16 cellular contexts compared by ENCODE assay signal in the genomic region with DNA sequence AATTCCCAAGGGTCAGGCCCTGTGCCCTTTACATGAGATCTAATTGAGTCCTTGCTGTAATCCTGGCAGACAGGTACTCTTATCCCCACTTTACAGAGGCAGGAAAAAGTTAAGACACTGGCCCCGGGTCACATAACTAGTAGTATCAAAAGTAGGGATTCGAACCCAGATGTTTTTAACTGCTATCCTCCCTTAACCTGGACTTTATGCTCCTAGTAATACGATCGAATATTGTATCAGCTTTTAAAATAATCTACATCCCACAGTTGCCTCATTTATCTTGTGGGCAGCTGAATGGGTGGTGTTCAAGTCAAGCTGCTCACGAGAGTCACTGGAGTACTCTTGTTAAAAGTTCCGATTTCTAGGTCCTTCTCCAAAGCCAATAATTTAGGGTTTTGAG. TPM values are rescaled to one million over a fixed set of nuclear protein-coding genes. Genes with fewer than 3 reads are reported as not detected.
DNase-seq lines count a peak whose midpoint lies in the region; ATAC-seq, FAIRE-seq and TF ChIP-seq lines count a peak whose summit lies in the region.
"Had no signal": no experiment of that assay in that cellular context is flagged by ENCODE, and none has a peak within 500 bp of the region (broad histone marks: within the 10 kb centered on the region; RNA-seq: fewer than 3 reads in every experiment).

No MANE protein-coding gene starts in this region.

- no peak for DNase-seq in GM10266 (ENCODE audit: extremely low spot score)
- no peak for DNase-seq in WTC11 (ENCODE audit: low spot score)
- no peak for DNase-seq in K562 (ENCODE audit: extremely low read depth in 1 of 4, low spot score in 3 of 4)
- no peak for DNase-seq in stimulated activated effector memory CD8-positive, alpha-beta T cell treated with anti-CD3 and anti-CD28 coated beads, Interleukin-12 subunit alpha, Interleukin-12 subunit beta, amount 100 ng/mL, for 72 hours (ENCODE audit: low spot score in 2 of 2)
- DNase-seq in neural progenitor cell (ENCODE audit: low spot score), result no peak
- DNase-seq in left ventricle myocardium superior, result no peak
- no peak for DNase-seq in effector memory CD8-positive, alpha-beta T cell
- DNase-seq: DMS 273 treated with DMSO at 0.1 percent for 48 hours, DMS153, DMS79 had no signal

- in situ Hi-C loops in K562 (cut with MboI), result loop anchor here (10.0 kb wide), 2 partner anchors 147 to 297 kb away; no protein-coding TSS in a partner anchor

- intact Hi-C loops in K562 (cut with micrococcal nuclease), result loop anchor here (1.0 kb wide), 2 partner anchors 144 to 176 kb away; no protein-coding TSS in a partner anchor
- intact Hi-C loops in left ventricle myocardium superior (cut with micrococcal nuclease), result loop anchor here (5.0 kb wide), 1 partner anchor 144 kb away; no protein-coding TSS in a partner anchor

- H3K4me2 ChIP-seq in K562 (ENCODE audit: insufficient read depth, low read length), result no peak overlapping the region
- no peak overlapping the region for H3K4me2 ChIP-seq in neural progenitor cell
- H3K4me2 ChIP-seq: A549 had no signal

- H3K9me3 Mint-ChIP-seq in WTC11, result peaks cover 21% of the 10 kb centered on the region
- H3K9me3 Mint-ChIP-seq in stimulated activated effector memory CD8-positive, alpha-beta T cell treated with anti-CD3 and anti-CD28 coated beads, Interleukin-12 subunit alpha, Interleukin-12 subunit beta, amount 100 ng/mL, for 72 hours, result no peaks in the 10 kb centered on the region
- H3K9me3 Mint-ChIP-seq in neural progenitor cell, result peaks cover 9% of the 10 kb centered on the region
- H3K9me3 Mint-ChIP-seq in effector memory CD8-positive, alpha-beta T cell, result no peaks in the 10 kb centered on the region
- H3K9me3 Mint-ChIP-seq: CD4-positive, alpha-beta T cell had no signal

- ATAC-seq in WTC11 (no peak), K562 (no peak), left ventricle myocardium superior (no peak)
- ATAC-seq in stimulated activated effector memory CD8-positive, alpha-beta T cell treated with anti-CD3 and anti-CD28 coated beads, Interleukin-12 subunit alpha, Interleukin-12 subunit beta, amount 100 ng/mL, for 72 hours, result no peak
- no peak for ATAC-seq in effector memory CD8-positive, alpha-beta T cell (replicated peaks)

- H3K27me3 Mint-ChIP-seq in WTC11 (ENCODE audit: low read depth), result peaks cover 6% of the 10 kb centered on the region
- H3K27me3 Mint-ChIP-seq in neural progenitor cell (ENCODE audit: insufficient read depth, low read depth), result peaks cover 8% of the 10 kb centered on the region
- H3K27me3 Mint-ChIP-seq in effector memory CD8-positive, alpha-beta T cell, result peaks cover 7 to 23% of the 10 kb centered on the region in 2 donors

- CTCF ChIA-PET in WTC11 (lab: Charles Lee), result interaction anchor here (0.7 to 3.1 kb wide), 42 partner anchors 8 to 303 kb away, joined by 3 to 51 read pairs (median 5); partner anchors contain the start of gene TMEM51
- CTCF ChIA-PET in K562 (lab: Yijun Ruan, JAX; ENCODE audit: low intra/inter-chr PET ratio), result interaction anchor here (0.7 to 4.1 kb wide), 5 partner anchors 79 to 373 kb away, joined by 3 to 39 read pairs (median 3); no protein-coding TSS in a partner anchor

- no peaks in the 10 kb centered on the region for H3F3A ChIP-seq in neural progenitor cell (ENCODE audit: low read depth)

- H3K4me3 Mint-ChIP-seq in WTC11 (no peak overlapping the region), neural progenitor cell (no peak overlapping the region)
- H3K4me3 Mint-ChIP-seq in stimulated activated effector memory CD8-positive, alpha-beta T cell treated with anti-CD3 and anti-CD28 coated beads, Interleukin-12 subunit alpha, Interleukin-12 subunit beta, amount 100 ng/mL, for 72 hours, result no peak overlapping the region
- H3K4me3 Mint-ChIP-seq in effector memory CD8-positive, alpha-beta T cell, result no peak overlapping the region
- H3K4me3 Mint-ChIP-seq: B cell; CD4-positive, alpha-beta T cell; CD8-positive, alpha-beta memory T cell had no signal

- FAIRE-seq in K562 (lab: Jason Lieb, UNC), result no peak
- FAIRE-seq: A549 had no signal

- H3K27me3 ChIP-seq in K562 (ENCODE audit: control insufficient read depth in 2 of 2, insufficient read depth in 2 of 2, low read length in 2 of 2), result peaks cover 4 to 38% of the 10 kb centered on the region in 2 experiments; a peak in 3 of 5 replicates
- no peaks in the 10 kb centered on the region for H3K27me3 ChIP-seq in neural progenitor cell
- H3K27me3 ChIP-seq: BLaER1 treated with 17β-estradiol and CSF1 and Interleukin-3, amounts not matched to agents 10 nM and 100 nM had no signal

- no peaks in the 10 kb centered on the region for H3K9me1 ChIP-seq in K562 (ENCODE audit: control insufficient read depth, insufficient read depth, low read length)

- no peaks in the 10 kb centered on the region for H3K9me3 ChIP-seq in K562 (replicated peaks; ENCODE audit: control insufficient read depth, insufficient read depth, low read depth, low read length)
- no peaks in the 10 kb centered on the region for H3K9me3 ChIP-seq in neural progenitor cell (ENCODE audit: low read depth)
- H3K9me3 ChIP-seq: A549 had no signal

- H3K36me3 Mint-ChIP-seq in WTC11 (peaks cover 13% of the 10 kb centered on the region), neural progenitor cell (no peaks in the 10 kb centered on the region)
- H3K36me3 Mint-ChIP-seq in stimulated activated effector memory CD8-positive, alpha-beta T cell treated with anti-CD3 and anti-CD28 coated beads, Interleukin-12 subunit alpha, Interleukin-12 subunit beta, amount 100 ng/mL, for 72 hours, result no peaks in the 10 kb centered on the region
- H3K36me3 Mint-ChIP-seq in effector memory CD8-positive, alpha-beta T cell (ENCODE audit: insufficient read depth), result no peaks in the 10 kb centered on the region
- H3K36me3 Mint-ChIP-seq: CD8-positive, alpha-beta memory T cell had no signal

- H3K9ac ChIP-seq in K562 (ENCODE audit: insufficient read depth in 1 of 2, low read depth in 2 of 2, low read length in 2 of 2) (no peak overlapping the region), neural progenitor cell (no peak overlapping the region)

- no peak overlapping the region for H3K27ac ChIP-seq in K562 (ENCODE audit: extremely low read depth, low read depth, low read length)
- no peak overlapping the region for H3K27ac ChIP-seq in neural progenitor cell
- H3K27ac ChIP-seq: BLaER1 treated with 17β-estradiol and CSF1 and Interleukin-3, amounts not matched to agents 10 nM and 100 nM; C4-2B had no signal

- POLR2A ChIA-PET in WTC11 (lab: Charles Lee), result interaction anchor here (0.7 to 1.1 kb wide), 2 partner anchors 28 to 144 kb away, joined by 3 to 4 read pairs; no protein-coding TSS in a partner anchor
- POLR2A ChIA-PET in K562 (lab: Yijun Ruan, JAX), result interaction anchor here (1.0 to 1.9 kb wide), 2 partner anchors 12 to 142 kb away, joined by 3 to 6 read pairs; no protein-coding TSS in a partner anchor

- no peak for TF ChIP-seq RAD21 in K562 (CRISPR knock-in tag; conservative IDR thresholded peaks at IDR 0.05 in 1 of 2, IDR thresholded peaks at IDR 0.05 in 1 of 2)

- 17% methylated on average over 6 of the region's 6 CpGs for WGBS in K562 (ENCODE audit: insufficient coverage, low coverage, missing lambda C conversion rate)

- H3K79me2 ChIP-seq in K562 (ENCODE audit: control insufficient read depth, insufficient read depth, low read length) (no peaks in the 10 kb centered on the region), neural progenitor cell (ENCODE audit: low read depth) (no peaks in the 10 kb centered on the region)

- TF ChIP-seq EP300 in K562 (IDR thresholded peaks at IDR 0.05; ENCODE audit: low read length), result no peak

- peaks cover 11% of the 10 kb centered on the region for H4K20me1 ChIP-seq in K562 (replicated peaks; ENCODE audit: control insufficient read depth, insufficient read depth, low read length)
- H4K20me1 ChIP-seq in neural progenitor cell (ENCODE audit: low read depth), result no peaks in the 10 kb centered on the region
- H4K20me1 ChIP-seq: BLaER1 treated with 17β-estradiol and CSF1 and Interleukin-3, amounts not matched to agents 10 nM and 100 nM had no signal

- TF ChIP-seq CTCF in GM10266 (IDR thresholded peaks at IDR 0.05; ENCODE audit: control insufficient read depth, insufficient read depth, low read depth, missing control alignments) (peak; percentile 12), WTC11 (IDR thresholded peaks at IDR 0.05) (no peak), K562 (IDR thresholded peaks at IDR 0.05 in 2 of 3, conservative IDR thresholded peaks at IDR 0.05 in 1 of 3; ENCODE audit: insufficient read depth in 2 of 3, low read depth in 1 of 3, low read length in 3 of 3) (no peak), neural progenitor cell (IDR thresholded peaks at IDR 0.05) (no peak)

- TF ChIP-seq POLR2A in K562 (conservative IDR thresholded peaks at IDR 0.05), result no peak

- H3K27ac Mint-ChIP-seq in WTC11 (peak overlapping the region; percentile 68; the same call in 1 of the 2 replicates), neural progenitor cell (no peak overlapping the region)
- peak overlapping the region; percentile 10 for H3K27ac Mint-ChIP-seq in stimulated activated effector memory CD8-positive, alpha-beta T cell treated with anti-CD3 and anti-CD28 coated beads, Interleukin-12 subunit alpha, Interleukin-12 subunit beta, amount 100 ng/mL, for 72 hours
- no peak overlapping the region for H3K27ac Mint-ChIP-seq in effector memory CD8-positive, alpha-beta T cell
- H3K27ac Mint-ChIP-seq: B cell; CD4-positive, alpha-beta T cell; CD8-positive, alpha-beta memory T cell had no signal

- H3K4me3 ChIP-seq in K562, result no peak overlapping the region
- H3K4me3 ChIP-seq in neural progenitor cell, result no peak overlapping the region
- H3K4me3 ChIP-seq: A549; BLaER1 treated with 17β-estradiol and CSF1 and Interleukin-3, amounts not matched to agents 10 nM and 100 nM had no signal

- H3K4me1 Mint-ChIP-seq in WTC11, result peaks cover 5% of the 10 kb centered on the region; the same call in 1 of the 2 replicates
- no peaks in the 10 kb centered on the region for H3K4me1 Mint-ChIP-seq in stimulated activated effector memory CD8-positive, alpha-beta T cell treated with anti-CD3 and anti-CD28 coated beads, Interleukin-12 subunit alpha, Interleukin-12 subunit beta, amount 100 ng/mL, for 72 hours
- H3K4me1 Mint-ChIP-seq in neural progenitor cell, result peaks cover 5% of the 10 kb centered on the region
- no peaks in the 10 kb centered on the region for H3K4me1 Mint-ChIP-seq in effector memory CD8-positive, alpha-beta T cell (ENCODE audit: low read depth in 2 of 2)
- H3K4me1 Mint-ChIP-seq: B cell; CD8-positive, alpha-beta memory T cell had no signal

- peaks cover 0 to 4% of the 10 kb centered on the region in 2 experiments; a peak in 1 of 5 replicates for H3K4me1 ChIP-seq in K562 (replicated peaks in 1 of 2; ENCODE audit: control insufficient read depth in 2 of 2, insufficient read depth in 2 of 2, low read length in 2 of 2)
- no peaks in the 10 kb centered on the region for H3K4me1 ChIP-seq in neural progenitor cell
- H3K4me1 ChIP-seq: A549 had no signal

- H2AFZ ChIP-seq in K562 (ENCODE audit: low read depth, low read length) (no peak overlapping the region), neural progenitor cell (replicated peaks) (no peak overlapping the region)

- no peaks in the 10 kb centered on the region for H3K36me3 ChIP-seq in K562 (ENCODE audit: control insufficient read depth, insufficient read depth, low read length)
- H3K36me3 ChIP-seq in neural progenitor cell, result no peaks in the 10 kb centered on the region
- H3K36me3 ChIP-seq: BLaER1 treated with 17β-estradiol and CSF1 and Interleukin-3, amounts not matched to agents 10 nM and 100 nM had no signal

- no TSS peak for BruUV-seq in K562 (replicated peaks; lab: Mats Ljungman, UMichigan)

RNA-seq across cellular contexts. Expression of gene TMEM51, which starts 25.5 kb away (rescaled TPM):
- total RNA-seq in WTC11 (2021) (9.2 to 10.4 TPM (median 9.4 TPM) in 3 replicates), K562 (2014; rRNA removed) (0.95 and 1.1 TPM in 2 replicates), K562 (2014; rRNA removed; fragmentation: Illumina TruSeq; extraction: Trizol) (0.16 and 0.55 TPM in 2 replicates), K562 (2015; rRNA removed; fragmentation: Illumina TruSeq; extraction: Trizol) (0.58 and 0.64 TPM in 2 replicates), K562 (2021) (0.80 and 1.0 TPM in 2 replicates), neural progenitor cell (ENCODE audit: low replicate concordance) (5.2 and 6.2 TPM in 2 replicates), left ventricle myocardium superior (4.9 TPM)
- not detected in 2 replicates for total RNA-seq in K562 (2011; cell fraction: chromatin; rRNA removed; ENCODE audit: low replicate concordance)
- total RNA-seq in K562 (2011; cell fraction: nucleolus; rRNA removed), result 0.50 and 0.53 TPM in 2 replicates
- 0.37 TPM in 1 of 2 replicates, not detected in the other for total RNA-seq in K562 (2011; cell fraction: nucleoplasm; rRNA removed)
- polyA plus RNA-seq in K562 (2011; rRNA removed) (0.13 and 0.49 TPM in 2 replicates), K562 (2014; fragmentation: Illumina TruSeq; extraction: Trizol) (0.88 and 0.94 TPM in 2 replicates), K562 (2014; fragmentation: Nextera tagmentation; extraction: Ambion mirVana) (under 1 TPM; 0.06 to 0.07 TPM), K562 (2014; rRNA removed) (0.62 and 1.4 TPM in 2 replicates)
- polyA plus RNA-seq in K562 (2011; cell fraction: cytosol; rRNA removed), result 0.33 and 0.47 TPM in 2 replicates
- polyA plus RNA-seq in K562 (2011; cell fraction: nucleus; rRNA removed), result 0.21 and 0.34 TPM in 2 replicates
- 1.5 and 1.7 TPM in 2 replicates for polyA plus RNA-seq in K562 (2012)
- 0.15 TPM in 1 of 2 replicates, not detected in the other for polyA minus RNA-seq in K562 (2011; rRNA and poly(A)+ RNA removed)
- 0.73 TPM in 1 of 2 replicates, not detected in the other for polyA minus RNA-seq in K562 (2011; cell fraction: cytosol; rRNA and poly(A)+ RNA removed)
- 0.44 TPM in 1 of 2 replicates, not detected in the other for polyA minus RNA-seq in K562 (2011; cell fraction: nucleus; rRNA and poly(A)+ RNA removed)
- total RNA-seq: CD4-positive, alpha-beta T cell had no signal
- polyA plus RNA-seq: CD8-positive, alpha-beta memory T cell had no signal

Comparison
In these comparisons a context has a peak if more than half of its experiments do, and no peak if none do; other contexts are left out.
1. H3K27ac Mint-ChIP-seq: peak in WTC11 (single experiment) and stimulated activated effector memory CD8-positive, alpha-beta T cell treated with anti-CD3 and anti-CD28 coated beads, Interleukin-12 subunit alpha, Interleukin-12 subunit beta, amount 100 ng/mL, for 72 hours (single experiment); none in neural progenitor cell (single experiment) and effector memory CD8-positive, alpha-beta T cell (0 of 2).